Comparison of ENCODE assay signal across 18 cellular contexts in the genomic region with DNA sequence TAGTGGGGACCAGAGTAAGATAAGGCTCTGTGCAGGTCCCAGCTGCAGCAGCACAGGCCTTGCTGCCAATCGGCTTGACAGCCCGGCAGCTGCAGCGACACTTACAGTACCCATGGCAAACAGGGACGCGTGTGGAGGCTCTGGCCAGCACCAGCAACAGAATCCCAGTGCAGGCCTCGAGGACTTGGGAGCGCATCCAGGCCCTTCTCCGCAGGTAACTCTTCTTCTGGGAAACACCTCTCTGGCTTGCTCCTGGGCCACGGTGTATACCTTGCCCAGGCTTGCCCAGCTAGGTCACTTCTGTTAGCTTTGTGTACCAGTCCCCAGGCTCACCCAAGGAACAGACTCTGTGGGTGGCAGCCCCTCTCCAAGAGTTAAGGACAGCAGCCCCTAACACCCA.
DNase-seq lines count a peak whose midpoint lies in the region; ATAC-seq and TF ChIP-seq lines count a peak whose summit lies in the region.
"Had no signal": no experiment of that assay in that cellular context is flagged by ENCODE, and none has a peak within 500 bp of the region (broad histone marks: within the 10 kb centered on the region; RNA-seq: fewer than 3 reads in every experiment).

No MANE protein-coding gene starts in this region.

- H3K4me1 Mint-ChIP-seq in glutamatergic neuron (ENCODE audit: low read depth, unreplicated experiment) = peaks cover 23% of the 10 kb centered on the region
- H3K4me1 Mint-ChIP-seq: activated T-helper 17 cell treated with anti-CD3 and anti-CD28 coated beads, Interleukin-2, amount 50 U/mL, for 72 hours had no signal

- ATAC-seq in left cardiac atrium = no peak
- no peak for ATAC-seq in HG03457 (IDR thresholded peaks at IDR 0.05; ENCODE audit: unreplicated experiment)
- ATAC-seq: activated T-helper 17 cell treated with anti-CD3 and anti-CD28 coated beads, Interleukin-2, amount 50 U/mL, for 72 hours; mucosa of descending colon had no signal

- peaks cover 6% of the 10 kb centered on the region for H3K9me3 Mint-ChIP-seq in glutamatergic neuron (ENCODE audit: unreplicated experiment)
- H3K9me3 Mint-ChIP-seq: activated T-helper 17 cell treated with anti-CD3 and anti-CD28 coated beads, Interleukin-2, amount 50 U/mL, for 72 hours; CD4-positive, alpha-beta T cell had no signal

- no peak overlapping the region for H3K4me3 Mint-ChIP-seq in glutamatergic neuron (ENCODE audit: unreplicated experiment)
- H3K4me3 Mint-ChIP-seq: activated T-helper 17 cell treated with anti-CD3 and anti-CD28 coated beads, Interleukin-2, amount 50 U/mL, for 72 hours; CD4-positive, alpha-beta T cell had no signal

- H3K9me3 ChIP-seq in cardiac muscle cell (ENCODE audit: low read depth) (no peaks in the 10 kb centered on the region), spleen (peaks cover 0 to 7% (median 0%) of the 10 kb centered on the region in 8 donors)
- H3K9me3 ChIP-seq: esophagus squamous epithelium, mucosa of descending colon had no signal

- H3K27ac ChIP-seq in cardiac muscle cell = peak overlapping the region; percentile 10
- H3K27ac ChIP-seq in spleen = no peak overlapping the region
- H3K27ac ChIP-seq: esophagus squamous epithelium had no signal

- H3K36me3 ChIP-seq in cardiac muscle cell (no peaks in the 10 kb centered on the region), spleen (no peaks in the 10 kb centered on the region)
- H3K36me3 ChIP-seq: esophagus squamous epithelium had no signal

- no peak for TF ChIP-seq POLR2A in spleen (IDR thresholded peaks at IDR 0.05)

- no peak overlapping the region for H3K27ac Mint-ChIP-seq in glutamatergic neuron (ENCODE audit: unreplicated experiment)
- H3K27ac Mint-ChIP-seq: activated T-helper 17 cell treated with anti-CD3 and anti-CD28 coated beads, Interleukin-2, amount 50 U/mL, for 72 hours; CD4-positive, alpha-beta T cell had no signal

- H3K4me1 ChIP-seq in cardiac muscle cell (ENCODE audit: low read depth) (peaks cover 4% of the 10 kb centered on the region), spleen (peaks cover 0 to 22% (median 4%) of the 10 kb centered on the region in 6 donors)

- no peak for DNase-seq in cardiac muscle cell (ENCODE audit: low read depth in 1 of 2, low spot score in 1 of 2)
- no peak for DNase-seq in left cardiac atrium
- peak; percentile 40 for DNase-seq in NCI-H69 (lab: John Stamatoyannopoulos, UW)
- DNase-seq in glutamatergic neuron = peak; percentile 13
- DNase-seq in spleen = peak; percentile 58
- DNase-seq in NCI-H748 treated with DMSO at 0.1 percent for 48 hours (lab: John Stamatoyannopoulos, UW) = no peak
- DNase-seq in COLO829 (ENCODE audit: low spot score) = no peak
- DNase-seq: activated CD4-positive, alpha-beta T cell treated with anti-CD3 and anti-CD28 coated beads for 4 hours; CD4-positive, alpha-beta T cell; effector CD8-positive, alpha-beta T cell; esophagus squamous epithelium; NCI-H2029 treated with DMSO at 0.1 percent for 48 hours; NK-92 treated with Interleukin-12 subunit alpha and Interleukin-12 subunit beta, amount 100 ng/mL, for 24 hours; RPMI8226; stimulated activated naive CD4-positive, alpha-beta T cell had no signal

- H3K4me3 ChIP-seq in cardiac muscle cell (no peak overlapping the region), spleen (no peak overlapping the region)
- H3K4me3 ChIP-seq: esophagus squamous epithelium, mucosa of descending colon had no signal

- no peak for TF ChIP-seq CTCF in cardiac muscle cell (IDR thresholded peaks at IDR 0.05; ENCODE audit: low read depth, low read length)
- no peak for TF ChIP-seq CTCF in glutamatergic neuron (IDR thresholded peaks at IDR 0.05; ENCODE audit: partially characterized antibody, unreplicated experiment)
- TF ChIP-seq CTCF in spleen (IDR thresholded peaks at IDR 0.05 in 8 of 11, conservative IDR thresholded peaks at IDR 0.05 in 3 of 11) = no peak

- WGBS in spleen, 5 donors = 85 to 98% (median 90%) methylated on average over 8 to 9 of the region's 9 CpGs

- H3K27me3 ChIP-seq in cardiac muscle cell (no peaks in the 10 kb centered on the region), spleen (replicated peaks in 1 of 7) (peaks cover 0 to 44% (median 0%) of the 10 kb centered on the region in 7 donors)

- intact Hi-C loops in left cardiac atrium (cut with DNase I) = no loop called here
- intact Hi-C loops in spleen (cut with DNase I; ENCODE audit: low total_unique reads) = no loop called here

- no peaks in the 10 kb centered on the region for H3K36me3 Mint-ChIP-seq in glutamatergic neuron (ENCODE audit: unreplicated experiment)

- peaks cover 2% of the 10 kb centered on the region for H3K27me3 Mint-ChIP-seq in glutamatergic neuron (ENCODE audit: unreplicated experiment)

Comparison
In these comparisons a context has a peak if more than half of its experiments do, and no peak if none do; other contexts are left out.
1. DNase-seq: peak in NCI-H69 (single experiment), glutamatergic neuron (single experiment) and spleen (single experiment); none in cardiac muscle cell (0 of 2), left cardiac atrium (single experiment), NCI-H748 treated with DMSO at 0.1 percent for 48 hours (single experiment) and COLO829 (single experiment).